In the genomic region with DNA sequence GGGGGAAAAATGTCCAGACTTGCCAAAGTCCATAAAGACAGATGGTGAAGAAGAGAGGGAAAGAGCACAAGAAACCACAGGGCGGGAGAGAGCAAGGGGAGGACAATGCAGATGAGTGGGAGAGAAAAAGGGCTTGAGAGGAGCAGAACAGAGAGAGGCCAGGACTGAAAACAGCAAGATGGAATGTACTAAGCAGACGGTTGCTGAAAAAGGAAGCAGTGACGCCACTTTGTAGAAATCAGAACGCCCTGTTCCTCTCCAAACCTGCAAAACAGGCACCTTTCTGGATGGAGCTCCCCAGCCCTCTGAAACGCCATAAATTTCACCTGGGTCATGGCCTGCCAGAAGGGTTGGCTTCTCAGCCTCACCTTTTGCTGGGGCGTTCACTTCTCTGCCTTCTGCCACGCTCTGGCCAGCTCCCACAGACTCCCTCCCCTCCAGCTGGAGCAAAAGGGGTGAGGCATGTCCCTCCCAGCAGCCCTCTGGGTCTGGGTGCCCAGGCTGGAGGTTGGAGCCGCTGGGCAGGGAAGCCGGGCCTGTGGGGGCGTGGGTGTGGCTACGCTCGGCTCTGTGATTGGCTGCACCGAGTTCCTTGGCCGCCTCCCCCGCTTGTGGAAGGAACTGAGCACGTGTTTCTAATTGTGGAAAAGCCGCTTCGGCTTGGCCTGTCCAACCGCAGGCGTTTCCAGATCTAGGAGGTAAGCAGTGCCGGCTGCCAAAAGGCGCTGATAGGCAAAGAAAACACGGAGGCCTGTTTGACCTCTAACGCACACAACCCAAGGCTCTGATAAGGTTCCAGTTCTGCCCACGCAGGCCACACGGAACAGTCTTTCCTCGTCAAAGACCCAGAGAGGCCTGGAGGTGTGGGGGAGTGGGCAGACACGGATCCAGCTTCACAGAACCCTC, we compare ENCODE assay signal across 8 cellular contexts. TPM values are rescaled to one million over a fixed set of nuclear protein-coding genes. Genes with fewer than 3 reads are reported as not detected.
A peak's percentile ranks its signal among the peaks of the same experiment; 100 is the strongest.
DNase-seq lines count a peak whose midpoint lies in the region; ATAC-seq, FAIRE-seq and TF ChIP-seq lines count a peak whose summit lies in the region.

No MANE protein-coding gene starts in this region.

- peaks cover 23% of the 10 kb centered on the region for H3K4me1 ChIP-seq in osteoblast (ENCODE audit: insufficient read depth, low read length)

- peak overlapping the region; percentile 98 for H3K27ac ChIP-seq in SK-N-MC
- H3K27ac ChIP-seq in osteoblast (ENCODE audit: low read depth, low read length) = peak overlapping the region; percentile 78

- no peaks in the 10 kb centered on the region for H3K9me3 ChIP-seq in SK-N-MC (ENCODE audit: low read depth, low read length)
- no peaks in the 10 kb centered on the region for H3K9me3 ChIP-seq in osteoblast (ENCODE audit: low read depth, low read length)

- ATAC-seq in GM18909 (IDR thresholded peaks at IDR 0.05; ENCODE audit: poor library complexity, unreplicated experiment) = no peak

- TF ChIP-seq CTCF in fibroblast of pulmonary artery (IDR thresholded peaks at IDR 0.05; ENCODE audit: low read length, missing control alignments) (no peak), osteoblast (IDR thresholded peaks at IDR 0.05; ENCODE audit: extremely low read depth, low read depth, low read length) (no peak)

- H2AFZ ChIP-seq in osteoblast (ENCODE audit: low read length) = peak overlapping the region; percentile 77

- H3K4me2 ChIP-seq in osteoblast (ENCODE audit: insufficient read depth, low read length) = peak overlapping the region; percentile 74

- peak overlapping the region; percentile 69 for H3K9ac ChIP-seq in SK-N-MC (ENCODE audit: insufficient read length)

- no peak for FAIRE-seq in GM19239 (lab: Jason Lieb, UNC)

- no peaks in the 10 kb centered on the region for H3K79me2 ChIP-seq in osteoblast (ENCODE audit: insufficient read depth, low read length)

- DNase-seq in H4 (ENCODE audit: low spot score) = peak; percentile 70
- peak; percentile 60 for DNase-seq in SK-N-MC (ENCODE audit: low read depth, low spot score)
- DNase-seq in fibroblast of pulmonary artery (ENCODE audit: low read depth) = peak; percentile 93
- peak; percentile 85 for DNase-seq in osteoblast (ENCODE audit: insufficient read length, low spot score, missing footprints)
- DNase-seq in NCI-H526 (lab: John Stamatoyannopoulos, UW) = no peak
- DNase-seq in NCI-H128 (lab: John Stamatoyannopoulos, UW; ENCODE audit: unreplicated experiment) = no peak
- DNase-seq in GM19239 (ENCODE audit: insufficient read length, low spot score) = no peak

- H4K20me1 ChIP-seq in osteoblast (ENCODE audit: insufficient read depth, low read length) = no peaks in the 10 kb centered on the region

- peak overlapping the region; percentile 56 for H3K4me3 ChIP-seq in SK-N-MC
- H3K4me3 ChIP-seq in fibroblast of pulmonary artery (replicated peaks; ENCODE audit: low read depth, low read length) = peak overlapping the region; percentile 35
- peak overlapping the region; percentile 49 for H3K4me3 ChIP-seq in osteoblast (ENCODE audit: insufficient read depth, low read length)

- no peaks in the 10 kb centered on the region for H3K27me3 ChIP-seq in osteoblast (ENCODE audit: insufficient read depth, low read length)

- H3K36me3 ChIP-seq in SK-N-MC (ENCODE audit: insufficient read depth, low read length) = peaks cover 26% of the 10 kb centered on the region
- no peaks in the 10 kb centered on the region for H3K36me3 ChIP-seq in osteoblast (ENCODE audit: insufficient read depth, low read length)

RNA-seq across cellular contexts. Expression of gene SLC7A8, which starts 29.3 kb away (rescaled TPM):
- 5.2 and 5.6 TPM in 2 replicates for total RNA-seq in H4 (2014; rRNA removed; shearing (Covaris generic))
- total RNA-seq in osteoblast = 4.3 and 10.9 TPM in 2 replicates

RNA-seq across cellular contexts. Expression of gene CEBPE, which starts 35.1 kb away (rescaled TPM):
- not detected in 2 replicates for total RNA-seq in H4 (2014; rRNA removed; shearing (Covaris generic))
- total RNA-seq in osteoblast = not detected in 2 replicates

RNA-seq across cellular contexts. Expression of gene CIROP, which starts 49.4 kb away (rescaled TPM):
- total RNA-seq in H4 (2014; rRNA removed; shearing (Covaris generic)) = not detected in 2 replicates
- under 0.01 TPM in 1 of 2 replicates, not detected in the other for total RNA-seq in osteoblast

RNA-seq across cellular contexts. Expression of gene C14orf119, which starts 58.8 kb away (rescaled TPM):
- 71.4 and 93.4 TPM in 2 replicates for total RNA-seq in H4 (2014; rRNA removed; shearing (Covaris generic))
- total RNA-seq in osteoblast = 41.5 and 43.1 TPM in 2 replicates

RNA-seq across cellular contexts. Expression of gene ACIN1, which starts 59.2 kb away (rescaled TPM):
- total RNA-seq in H4 (2014; rRNA removed; shearing (Covaris generic)) = 37.3 and 43.9 TPM in 2 replicates
- 90.5 and 103 TPM in 2 replicates for total RNA-seq in osteoblast

Comparison
In these comparisons a context has a peak if more than half of its experiments do, and no peak if none do; other contexts are left out.
1. DNase-seq: peak in H4 (single experiment), SK-N-MC (single experiment), fibroblast of pulmonary artery (single experiment) and osteoblast (single experiment); none in NCI-H526 (0 of 2), NCI-H128 (single experiment) and GM19239 (single experiment).
2. Peak in every context shown above with its lines, with median percentiles within 50 percentile points of each other: H3K4me3 ChIP-seq.